10 cellular contexts compared by ENCODE assay signal in the genomic region with DNA sequence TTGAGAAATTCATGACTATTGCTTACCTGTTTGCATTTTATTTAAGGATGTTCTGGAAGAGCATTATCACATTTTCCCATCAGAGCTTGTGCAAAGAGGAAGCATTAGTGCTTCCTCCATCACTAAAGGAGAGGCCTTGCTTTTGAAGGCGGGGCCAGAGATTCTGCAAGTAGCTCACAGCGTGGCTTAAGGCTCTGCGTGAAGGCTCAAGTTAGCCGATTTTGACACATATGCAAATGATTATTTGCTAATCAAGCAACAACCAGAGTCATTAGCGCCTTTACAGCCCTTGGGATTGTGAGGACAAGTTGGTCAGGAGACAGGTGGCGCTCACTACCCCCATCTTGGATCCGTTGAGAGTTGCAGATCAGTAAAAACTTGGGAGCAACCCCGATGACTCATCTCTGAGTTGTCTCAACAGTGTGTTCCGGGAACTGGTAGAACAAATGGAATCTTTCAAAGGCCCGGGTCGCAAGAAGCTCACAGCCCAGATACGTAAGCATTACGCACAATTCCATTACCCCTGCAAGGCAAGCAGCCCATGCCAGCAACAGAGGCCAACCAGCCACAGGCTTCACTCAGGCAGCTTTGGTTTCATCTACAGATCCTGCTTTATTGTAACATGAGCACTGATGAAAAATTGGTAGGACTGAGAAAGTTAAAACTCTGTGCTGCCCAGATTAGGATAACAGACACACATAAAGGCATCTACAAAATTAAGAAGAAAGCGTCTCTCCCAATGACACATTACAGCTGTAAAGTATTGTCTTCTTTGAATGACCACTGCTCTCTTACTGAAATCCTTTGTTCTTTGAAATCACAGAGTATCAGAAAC. TPM values are rescaled to one million over a fixed set of nuclear protein-coding genes. Genes with fewer than 3 reads are reported as not detected.
DNase-seq lines count a peak whose midpoint lies in the region; ATAC-seq, FAIRE-seq and TF ChIP-seq lines count a peak whose summit lies in the region.
"Had no signal": no experiment of that assay in that cellular context is flagged by ENCODE, and none has a peak within 500 bp of the region (broad histone marks: within the 10 kb centered on the region; RNA-seq: fewer than 3 reads in every experiment).

No MANE protein-coding gene starts in this region.

- no peaks in the 10 kb centered on the region for H3K27me3 ChIP-seq in CD8-positive, alpha-beta memory T cell (ENCODE audit: insufficient read depth, low read length, poor library complexity, severe bottlenecking)
- H3K27me3 ChIP-seq in esophagus squamous epithelium = no peaks in the 10 kb centered on the region

- no peaks in the 10 kb centered on the region for H3K9me3 ChIP-seq in CD8-positive, alpha-beta memory T cell (ENCODE audit: low read length)
- no peaks in the 10 kb centered on the region for H3K9me3 ChIP-seq in esophagus squamous epithelium

- no peaks in the 10 kb centered on the region for H3K4me1 ChIP-seq in CD8-positive, alpha-beta memory T cell (ENCODE audit: insufficient read depth, low read length)
- peaks cover 20 to 37% (median 23%) of the 10 kb centered on the region in 3 donors for H3K4me1 ChIP-seq in esophagus squamous epithelium

- no peak overlapping the region for H3K4me3 Mint-ChIP-seq in CD8-positive, alpha-beta memory T cell

- TF ChIP-seq CTCF in esophagus squamous epithelium (IDR thresholded peaks at IDR 0.05) = peak in 1 of 6 experiments; percentile 25

- FAIRE-seq in RCC 7860 (lab: Jason Lieb, UNC) = no peak
- FAIRE-seq: endometrium, GM18507 had no signal

- POLR2A ChIA-PET in CD8-positive, alpha-beta memory T cell (lab: Charles Lee) = no interaction called here

- no peak overlapping the region for H3K27ac Mint-ChIP-seq in CD8-positive, alpha-beta memory T cell

- H3K27ac ChIP-seq in CD8-positive, alpha-beta memory T cell (ENCODE audit: low read depth, low read length) = peak overlapping the region; percentile 35
- peak overlapping the region; percentile 83 to 94 (median 92) for H3K27ac ChIP-seq in esophagus squamous epithelium

- intact Hi-C loops in esophagus squamous epithelium (cut with DNase I) = no loop called here

- WGBS in esophagus squamous epithelium, 2 donors = 10 to 22% methylated on average over 6 to 14 of the region's 14 CpGs

- ATAC-seq in GM19397 (IDR thresholded peaks at IDR 0.05; ENCODE audit: unreplicated experiment) (no peak), HG03342 (IDR thresholded peaks at IDR 0.05; ENCODE audit: unreplicated experiment) (no peak), GM21786 (IDR thresholded peaks at IDR 0.05; ENCODE audit: unreplicated experiment) (no peak)

- no peaks in the 10 kb centered on the region for H3K36me3 Mint-ChIP-seq in CD8-positive, alpha-beta memory T cell

- peaks cover 0 to 3% of the 10 kb centered on the region in 2 donors for H3K27me3 Mint-ChIP-seq in CD8-positive, alpha-beta memory T cell

- DNase-seq in CD8-positive, alpha-beta memory T cell = no peak
- peak; percentile 61 for DNase-seq in RCC 7860 (ENCODE audit: low spot score)
- peak; percentile 7 for DNase-seq in esophagus squamous epithelium (lab: John Stamatoyannopoulos, UW)
- peak; percentile 86 for DNase-seq in mucosa of gallbladder (ENCODE audit: low spot score)
- DNase-seq in activated gamma-delta T cell (lab: John Stamatoyannopoulos, UW) = no peak

- H3K36me3 ChIP-seq in CD8-positive, alpha-beta memory T cell (ENCODE audit: insufficient read depth, low read length) = no peaks in the 10 kb centered on the region
- no peaks in the 10 kb centered on the region for H3K36me3 ChIP-seq in esophagus squamous epithelium

- no peak overlapping the region for H3K4me3 ChIP-seq in CD8-positive, alpha-beta memory T cell (ENCODE audit: low read length)
- H3K4me3 ChIP-seq in esophagus squamous epithelium = peak overlapping the region in 1 of 4 donors; percentile 40

- H3K4me1 Mint-ChIP-seq in CD8-positive, alpha-beta memory T cell = no peaks in the 10 kb centered on the region

- CTCF ChIA-PET in CD8-positive, alpha-beta memory T cell (lab: Charles Lee) = no interaction called here

- H3K9me3 Mint-ChIP-seq in CD8-positive, alpha-beta memory T cell = no peaks in the 10 kb centered on the region

- peak in 3 of 4 donors; percentile 23 to 45 (median 37) for TF ChIP-seq POLR2A in esophagus squamous epithelium (IDR thresholded peaks at IDR 0.05)

RNA-seq across cellular contexts. Expression of a gene that starts 34.9 kb away (rescaled TPM):
- 10 to 100 TPM; 11.6 to 12.0 TPM for total RNA-seq in CD8-positive, alpha-beta memory T cell
- 9.9 TPM for polyA plus RNA-seq in CD8-positive, alpha-beta memory T cell
- total RNA-seq in esophagus squamous epithelium = 10 to 100 TPM in 3 of 4 donors, 1 to 10 TPM in 1; 9.4 to 35.0 (median 17.3) TPM
- total RNA-seq in mucosa of gallbladder = 32.7 TPM

RNA-seq across cellular contexts. Expression of a gene that starts 42.6 kb away (rescaled TPM):
- 10 to 100 TPM; 36.4 to 38.6 TPM for total RNA-seq in CD8-positive, alpha-beta memory T cell
- polyA plus RNA-seq in CD8-positive, alpha-beta memory T cell = 96.2 TPM
- total RNA-seq in esophagus squamous epithelium (10 to 100 TPM; 14.6 to 39.7 (median 30.7) TPM), mucosa of gallbladder (31.3 TPM)

Comparison
In these comparisons a context has a peak if more than half of its experiments do, and no peak if none do; other contexts are left out.
1. DNase-seq: peak in RCC 7860 (single experiment), esophagus squamous epithelium (single experiment) and mucosa of gallbladder (single experiment); none in CD8-positive, alpha-beta memory T cell (0 of 5) and activated gamma-delta T cell (single experiment).